10 cellular contexts compared by ENCODE assay signal in the genomic region with DNA sequence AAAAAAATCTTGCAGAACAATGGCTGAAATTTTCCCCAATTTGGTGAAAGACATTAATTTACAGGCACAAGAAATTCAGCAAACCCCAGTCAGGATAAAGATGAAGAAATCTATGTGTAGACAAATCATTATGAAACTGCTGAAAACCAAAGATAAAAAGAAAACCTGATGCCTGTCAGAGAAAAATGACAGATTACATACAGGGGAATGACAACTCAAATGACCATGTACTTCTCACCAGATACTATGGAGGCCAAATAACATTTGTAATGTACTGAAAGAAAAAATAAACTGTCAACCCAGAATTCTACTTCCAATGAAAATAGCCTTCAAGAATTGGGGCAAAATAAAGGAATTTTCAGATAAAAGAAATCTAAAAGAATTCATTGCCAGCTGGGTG. TPM values are rescaled to one million over a fixed set of nuclear protein-coding genes. Genes with fewer than 3 reads are reported as not detected.
"Had no signal": no experiment of that assay in that cellular context is flagged by ENCODE, and none has a peak within 500 bp of the region (broad histone marks: within the 10 kb centered on the region; RNA-seq: fewer than 3 reads in every experiment).

No MANE protein-coding gene starts in this region.

- H3K9ac ChIP-seq: GM23248 had no signal

- H2AFZ ChIP-seq: GM23248 had no signal

- H3K36me3 ChIP-seq: HAP-1 had no signal

- H3K9me3 ChIP-seq: HAP-1 had no signal

- H3K4me1 ChIP-seq: HAP-1 had no signal

- H3K27ac ChIP-seq: GM23248, HL-60 had no signal

- DNase-seq: GM23248, GOT3, H7, IMR-90, KBM-7 had no signal

- H3K4me3 ChIP-seq: GM23248, HAP-1 had no signal

- ATAC-seq: HCT116 had no signal

RNA-seq across cellular contexts. Expression of gene XAF1, which starts 7.2 kb away (rescaled TPM):
- total RNA-seq: H7, HT1080 had no signal

RNA-seq across cellular contexts. Expression of gene FBXO39, which starts 27.4 kb away (rescaled TPM):
- total RNA-seq: H7, HT1080, IMR-90 had no signal
- polyA plus RNA-seq: GM23248, IMR-90 had no signal

RNA-seq across cellular contexts. Expression of gene SLC13A5, which starts 35.4 kb away (rescaled TPM):
- total RNA-seq: GM23248, H4, HT1080, IMR-90 had no signal
- polyA plus RNA-seq: GM23248, IMR-90 had no signal
